Comparison of ENCODE assay signal across 7 cellular contexts in the genomic region with DNA sequence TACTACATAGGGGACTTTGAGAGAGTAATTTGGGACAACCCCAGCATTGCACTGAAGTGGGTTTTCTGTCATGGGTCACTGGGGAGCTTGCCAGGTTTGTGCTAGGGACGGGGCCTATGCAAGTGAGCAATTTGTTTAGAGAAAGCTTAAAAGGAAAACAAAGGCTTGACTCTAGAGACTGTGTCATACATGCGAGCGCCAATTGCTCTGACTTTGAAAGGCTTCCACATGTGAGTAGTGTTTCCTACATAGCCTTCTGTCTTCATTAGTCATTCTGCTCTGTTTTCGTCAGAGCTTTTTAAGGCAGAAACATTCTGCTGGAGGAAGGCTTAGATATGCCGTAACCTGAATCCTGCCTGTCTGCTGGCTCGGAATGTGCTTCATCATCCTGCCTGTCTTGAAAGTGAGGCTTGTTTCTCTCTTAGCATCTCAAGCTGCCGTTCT. TPM values are rescaled to one million over a fixed set of nuclear protein-coding genes. Genes with fewer than 3 reads are reported as not detected.
DNase-seq lines count a peak whose midpoint lies in the region; ATAC-seq lines count a peak whose summit lies in the region.

No MANE protein-coding gene starts in this region.

- H3K4me3 Mint-ChIP-seq in activated naive CD8-positive, alpha-beta T cell treated with anti-CD3 and anti-CD28 coated beads, Interleukin-2, amount 50 U/mL, for 24 hours = no peak overlapping the region

- peak; percentile 65 for ATAC-seq in activated naive CD8-positive, alpha-beta T cell treated with anti-CD3 and anti-CD28 coated beads, Interleukin-2, amount 50 U/mL, for 24 hours
- ATAC-seq in stimulated activated naive CD8-positive, alpha-beta T cell treated with anti-CD3 and anti-CD28 coated beads, Interleukin-15, Interleukin-2, amounts not matched to agents 100 U/mL and 50 U/mL, for 24 hours = peak; percentile 50
- ATAC-seq in GM19328 (IDR thresholded peaks at IDR 0.05; ENCODE audit: unreplicated experiment) = no peak

- H3K9me3 Mint-ChIP-seq in activated naive CD8-positive, alpha-beta T cell treated with anti-CD3 and anti-CD28 coated beads, Interleukin-2, amount 50 U/mL, for 24 hours = no peaks in the 10 kb centered on the region

- H3K27me3 Mint-ChIP-seq in activated naive CD8-positive, alpha-beta T cell treated with anti-CD3 and anti-CD28 coated beads, Interleukin-2, amount 50 U/mL, for 24 hours = no peaks in the 10 kb centered on the region

- H3K27ac Mint-ChIP-seq in activated naive CD8-positive, alpha-beta T cell treated with anti-CD3 and anti-CD28 coated beads, Interleukin-2, amount 50 U/mL, for 24 hours = peak overlapping the region; percentile 42

- DNase-seq in HT1080 (ENCODE audit: low read depth) (peak; percentile 97), hippocampal formation (lab: John Stamatoyannopoulos, UW) (peak; percentile 4 to 41), NCI-H1105 treated with DMSO at 0.1 percent for 48 hours (lab: John Stamatoyannopoulos, UW) (no peak)
- no peak for DNase-seq in activated naive CD8-positive, alpha-beta T cell treated with anti-CD3 and anti-CD28 coated beads, Interleukin-2, amount 50 U/mL, for 24 hours
- no peak for DNase-seq in stimulated activated naive CD8-positive, alpha-beta T cell treated with anti-CD3 and anti-CD28 coated beads, Interleukin-15, Interleukin-2, amounts not matched to agents 100 U/mL and 50 U/mL, for 24 hours
- DNase-seq in activated CD8-positive, alpha-beta memory T cell treated with anti-CD3 and anti-CD28 coated beads, Interleukin-2, amount 50 U/mL, for 48 hours = no peak

- H3K4me1 Mint-ChIP-seq in activated naive CD8-positive, alpha-beta T cell treated with anti-CD3 and anti-CD28 coated beads, Interleukin-2, amount 50 U/mL, for 24 hours = peaks cover 27% of the 10 kb centered on the region

- H3K36me3 Mint-ChIP-seq in activated naive CD8-positive, alpha-beta T cell treated with anti-CD3 and anti-CD28 coated beads, Interleukin-2, amount 50 U/mL, for 24 hours (ENCODE audit: low read depth) = peaks cover 79% of the 10 kb centered on the region

RNA-seq across cellular contexts. Expression of gene TRIM45, which starts 28.4 kb away (rescaled TPM):
- 2.0 and 3.7 TPM in 2 replicates for total RNA-seq in HT1080 (2014; rRNA removed; shearing (Covaris generic))
- polyA plus RNA-seq in HT1080 (2015; cell fraction: cytosol; rRNA removed) = 2.8 and 3.1 TPM in 2 replicates
- 18.2 and 22.0 TPM in 2 replicates for polyA plus RNA-seq in HT1080 (2015; cell fraction: nucleus; rRNA removed)

RNA-seq across cellular contexts. Expression of gene TTF2, which starts 33.0 kb away (rescaled TPM):
- total RNA-seq in HT1080 (2014; rRNA removed; shearing (Covaris generic)) = 24.0 and 25.0 TPM in 2 replicates
- 10.4 and 11.2 TPM in 2 replicates for polyA plus RNA-seq in HT1080 (2015; cell fraction: cytosol; rRNA removed)
- 58.4 and 63.7 TPM in 2 replicates for polyA plus RNA-seq in HT1080 (2015; cell fraction: nucleus; rRNA removed)

Comparison
In these comparisons a context has a peak if more than half of its experiments do, and no peak if none do; other contexts are left out.
1. DNase-seq: peak in HT1080 (single experiment) and hippocampal formation (2 of 2); none in activated naive CD8-positive, alpha-beta T cell treated with anti-CD3 and anti-CD28 coated beads, Interleukin-2, amount 50 U/mL, for 24 hours (single experiment), stimulated activated naive CD8-positive, alpha-beta T cell treated with anti-CD3 and anti-CD28 coated beads, Interleukin-15, Interleukin-2, amounts not matched to agents 100 U/mL and 50 U/mL, for 24 hours (single experiment), activated CD8-positive, alpha-beta memory T cell treated with anti-CD3 and anti-CD28 coated beads, Interleukin-2, amount 50 U/mL, for 48 hours (single experiment) and NCI-H1105 treated with DMSO at 0.1 percent for 48 hours (single experiment).